ENCODE assay signal across 36 cellular contexts in genomic region chr22:36886016-36886415, GRCh38. TPM values are rescaled to one million over a fixed set of nuclear protein-coding genes. Genes with fewer than 3 reads are reported as not detected.
"Had no signal": no experiment of that assay in that cellular context is flagged by ENCODE, and none has a peak within 500 bp of the region (broad histone marks: within the 10 kb centered on the region; RNA-seq: fewer than 3 reads in every experiment).

No MANE protein-coding gene starts in this region.

- H3K27me3 ChIP-seq: body of pancreas, brain microvascular endothelial cell, breast epithelium had no signal

- H3K27ac Mint-ChIP-seq: activated CD4-positive, alpha-beta memory T cell treated with anti-CD3 and anti-CD28 coated beads, Interleukin-2, amount 10 ng/mL, durations not matched to agents 7 days and 5 days; activated CD4-positive, alpha-beta T cell treated with anti-CD3 and anti-CD28 coated beads for 36 hours; activated CD4-positive, alpha-beta T cell treated with anti-CD3 and anti-CD28 coated beads, Interleukin-2, amount 10 ng/mL, durations not matched to agents 7 days and 5 days; activated CD8-positive, alpha-beta memory T cell treated with anti-CD3 and anti-CD28 coated beads, Interleukin-2, amount 10 ng/mL, durations not matched to agents 7 days and 5 days; activated CD8-positive, alpha-beta T cell treated with anti-CD3 and anti-CD28 coated beads, Interleukin-2, amount 10 ng/mL, durations not matched to agents 7 days and 5 days; activated naive CD4-positive, alpha-beta T cell treated with anti-CD3 and anti-CD28 coated beads for 36 hours; activated naive CD4-positive, alpha-beta T cell treated with anti-CD3 and anti-CD28 coated beads, Interleukin-2, amount 50 U/mL, for 72 hours; activated naive CD8-positive, alpha-beta T cell treated with anti-CD3 and anti-CD28 coated beads for 36 hours; activated T-cell treated with anti-CD3 and anti-CD28 coated beads, Interleukin-2, amount 50 U/mL, for 24 hours; T-helper 2 cell treated with Interferon-gamma antibody and Interleukin-4, amounts not matched to agents 5 μg/mL and 100 μg/mL, for 36 hours; WTC11 had no signal

- H3K9me3 ChIP-seq: body of pancreas had no signal

- ATAC-seq: activated CD4-positive, alpha-beta T cell treated with anti-CD3 and anti-CD28 coated beads for 36 hours; activated CD4-positive, CD25-positive, alpha-beta regulatory T cell treated with anti-CD3 and anti-CD28 coated beads, Interleukin-2, amount 50 U/mL, for 24 hours; activated CD8-positive, alpha-beta memory T cell treated with anti-CD3 and anti-CD28 coated beads, Interleukin-2, amount 10 ng/mL, durations not matched to agents 7 days and 5 days; activated CD8-positive, alpha-beta T cell treated with anti-CD3 and anti-CD28 coated beads, Interleukin-2, amount 10 ng/mL, durations not matched to agents 7 days and 5 days; activated naive CD4-positive, alpha-beta T cell treated with anti-CD3 and anti-CD28 coated beads, Interleukin-2, amount 50 U/mL, for 72 hours; body of pancreas; T-cell had no signal

- H3K36me3 Mint-ChIP-seq: T-cell had no signal

- H3K4me1 ChIP-seq: adrenal gland, body of pancreas, breast epithelium had no signal

- FAIRE-seq: astrocyte, TTC549 had no signal

- H3K4me3 Mint-ChIP-seq: activated CD4-positive, alpha-beta memory T cell treated with anti-CD3 and anti-CD28 coated beads, Interleukin-2, amount 10 ng/mL, durations not matched to agents 7 days and 5 days; activated CD4-positive, alpha-beta T cell treated with anti-CD3 and anti-CD28 coated beads for 36 hours; activated CD4-positive, alpha-beta T cell treated with anti-CD3 and anti-CD28 coated beads, Interleukin-2, amount 10 ng/mL, durations not matched to agents 7 days and 5 days; activated CD8-positive, alpha-beta memory T cell treated with anti-CD3 and anti-CD28 coated beads, Interleukin-2, amount 10 ng/mL, durations not matched to agents 7 days and 5 days; activated CD8-positive, alpha-beta T cell treated with anti-CD3 and anti-CD28 coated beads, Interleukin-2, amount 10 ng/mL, durations not matched to agents 7 days and 5 days; activated naive CD4-positive, alpha-beta T cell treated with anti-CD3 and anti-CD28 coated beads for 36 hours; activated naive CD8-positive, alpha-beta T cell treated with anti-CD3 and anti-CD28 coated beads for 36 hours; activated T-cell treated with anti-CD3 and anti-CD28 coated beads, Interleukin-2, amount 50 U/mL, for 24 hours; T-cell; T-helper 2 cell treated with Interferon-gamma antibody and Interleukin-4, amounts not matched to agents 5 μg/mL and 100 μg/mL, for 36 hours; WTC11 had no signal

- DNase-seq: activated CD4-positive, alpha-beta memory T cell treated with anti-CD3 and anti-CD28 coated beads, Interleukin-2, amount 10 ng/mL, durations not matched to agents 7 days and 5 days; activated CD4-positive, alpha-beta T cell treated with anti-CD3 and anti-CD28 coated beads for 1 hour; activated CD4-positive, alpha-beta T cell treated with anti-CD3 and anti-CD28 coated beads for 36 hours; activated CD4-positive, alpha-beta T cell treated with anti-CD3 and anti-CD28 coated beads for 48 hours; activated CD4-positive, alpha-beta T cell treated with anti-CD3 and anti-CD28 coated beads, Interleukin-2, amount 10 ng/mL, durations not matched to agents 7 days and 5 days; activated CD4-positive, alpha-beta T cell treated with anti-CD3 and anti-CD28 coated beads, Interleukin-2, amount 50 U/mL, for 48 hours; activated CD4-positive, CD25-positive, alpha-beta regulatory T cell; activated CD8-positive, alpha-beta memory T cell treated with anti-CD3 and anti-CD28 coated beads for 24 hours; activated CD8-positive, alpha-beta memory T cell treated with anti-CD3 and anti-CD28 coated beads, Interleukin-2, amount 10 ng/mL, durations not matched to agents 7 days and 5 days; activated CD8-positive, alpha-beta memory T cell treated with anti-CD3 and anti-CD28 coated beads, Interleukin-2, amount 50 U/mL, for 48 hours; activated CD8-positive, alpha-beta T cell treated with anti-CD3 and anti-CD28 coated beads, Interleukin-2, amount 10 ng/mL, durations not matched to agents 7 days and 5 days; activated effector memory CD4-positive, alpha-beta T cell treated with anti-CD3 and anti-CD28 coated beads, Interleukin-2, amount 50 U/mL, for 16 hours; activated gamma-delta T cell treated with Interleukin-2 at 50 U/mL for 16 hours; activated naive CD4-positive, alpha-beta T cell; activated naive CD4-positive, alpha-beta T cell treated with anti-CD3 and anti-CD28 coated beads for 36 hours; activated naive CD4-positive, alpha-beta T cell treated with anti-CD3 and anti-CD28 coated beads, Interleukin-2, amount 50 U/mL, for 16 hours; activated naive CD8-positive, alpha-beta T cell treated with anti-CD3 and anti-CD28 coated beads for 36 hours; activated T-cell treated with anti-CD3 and anti-CD28 coated beads, Interleukin-2, amount 50 U/mL, for 24 hours; activated T-cell treated with anti-CD3 and anti-CD28 coated beads, Interleukin-2, amount 50 U/mL, for 48 hours; adrenal gland; amniotic stem cell; aorta; body of pancreas; brain microvascular endothelial cell; central memory CD4-positive, alpha-beta T cell; T-helper 2 cell; T-helper 9 cell; WERI-Rb-1 had no signal

- H3K27ac ChIP-seq: adrenal gland, body of pancreas, brain microvascular endothelial cell, breast epithelium, WERI-Rb-1 had no signal

- H3K36me3 ChIP-seq: adrenal gland, brain microvascular endothelial cell, breast epithelium, WERI-Rb-1 had no signal

- H3K4me3 ChIP-seq: adrenal gland, body of pancreas, breast epithelium had no signal

RNA-seq across cellular contexts. Expression of gene NCF4, which starts 25.2 kb away (rescaled TPM):
- total RNA-seq: astrocyte, WTC11 had no signal
